13 cellular contexts compared by ENCODE assay signal in genomic region chr7:37315752-37316711, GRCh38.
DNase-seq lines count a peak whose midpoint lies in the region; ATAC-seq, FAIRE-seq and TF ChIP-seq lines count a peak whose summit lies in the region.
"Had no signal": no experiment of that assay in that cellular context is flagged by ENCODE, and none has a peak within 500 bp of the region (broad histone marks: within the 10 kb centered on the region; RNA-seq: fewer than 3 reads in every experiment).

No MANE protein-coding gene starts in this region.

- H3K9me3 Mint-ChIP-seq in CD14-positive monocyte (peaks cover 0 to 1% (median 0%) of the 10 kb centered on the region in 7 donors), naive B cell (no peaks in the 10 kb centered on the region)

- ATAC-seq in HG03135 (IDR thresholded peaks at IDR 0.05; ENCODE audit: unreplicated experiment) (peak; percentile 45), naive B cell (ENCODE audit: low read depth in 2 of 2) (peak; percentile 49 to 55), GM21515 (IDR thresholded peaks at IDR 0.05; ENCODE audit: unreplicated experiment) (no peak)

- H3K27me3 Mint-ChIP-seq in CD14-positive monocyte (ENCODE audit: low read depth in 3 of 3): peaks cover 0 to 2% (median 0%) of the 10 kb centered on the region in 3 donors
- no peaks in the 10 kb centered on the region for H3K27me3 Mint-ChIP-seq in naive B cell

- no peak for TF ChIP-seq POLR2A in H54 (IDR thresholded peaks at IDR 0.05; ENCODE audit: low read depth, low read length)

- H3K4me1 Mint-ChIP-seq in CD14-positive monocyte (peaks cover 36% of the 10 kb centered on the region), naive B cell (peaks cover 29 to 55% (median 52%) of the 10 kb centered on the region in 3 donors)

- H3K27ac Mint-ChIP-seq in CD14-positive monocyte (peak overlapping the region; percentile 57 to 93 (median 89)), naive B cell (peak overlapping the region; percentile 26 to 86 (median 80))

- DNase-seq in CD14-positive monocyte (ENCODE audit: low spot score) (no peak), naive B cell (peak; percentile 44), iPS-NIHi11 (ENCODE audit: low spot score) (no peak), inferior parietal cortex (ENCODE audit: extremely low spot score) (no peak), H54 (ENCODE audit: insufficient read length, low spot score) (no peak)
- DNase-seq: caudate nucleus, KBM-7, RPMI8226 had no signal

- H3K36me3 Mint-ChIP-seq in CD14-positive monocyte (peaks cover 14 to 21% of the 10 kb centered on the region in 2 donors), naive B cell (peaks cover 5% of the 10 kb centered on the region in 2 donors)

- no peak for TF ChIP-seq CTCF in CD14-positive monocyte (IDR thresholded peaks at IDR 0.05)

- H3K27ac ChIP-seq in cingulate gyrus (ENCODE audit: low read depth, low read length): peak overlapping the region; percentile 25
- H3K27ac ChIP-seq: parathyroid adenoma, thoracic aorta had no signal

- FAIRE-seq in H54 (lab: Jason Lieb, UNC): no peak

- H3K4me3 Mint-ChIP-seq in CD14-positive monocyte: peak overlapping the region in 1 of 2 donors; percentile 31
- H3K4me3 Mint-ChIP-seq in naive B cell: peak overlapping the region in 7 of 8 donors; percentile 41 to 84 (median 71)

- intact Hi-C loops in CD14-positive monocyte (cut with micrococcal nuclease): no loop called here
